In genomic region chr12:111438501-111438900, GRCh38 we compare ENCODE assay signal across 8 cellular contexts. TPM values are rescaled to one million over a fixed set of nuclear protein-coding genes. Genes with fewer than 3 reads are reported as not detected.
DNase-seq lines count a peak whose midpoint lies in the region; ATAC-seq and TF ChIP-seq lines count a peak whose summit lies in the region.

No MANE protein-coding gene starts in this region.

- H4K20me1 ChIP-seq in PC-9 (ENCODE audit: insufficient read depth) = peaks cover 10% of the 10 kb centered on the region

- CTCF ChIA-PET in HEK293 (lab: Yijun Ruan, JAX) (interaction anchor here (1.0 to 4.4 kb wide), 2 partner anchors 13 to 42 kb away, joined by 6 to 27 read pairs; no protein-coding TSS in a partner anchor), PC-9 (lab: Charles Lee) (interaction anchor here (1.0 kb wide), 1 partner anchor 41 kb away, joined by 3 read pairs; no protein-coding TSS in a partner anchor)

- DNase-seq in PC-9 = no peak
- DNase-seq in immature natural killer cell = peak; percentile 63 to 70 (median 66)
- peak; percentile 31 to 64 (median 60) for DNase-seq in stimulated activated naive CD4-positive, alpha-beta T cell (lab: John Stamatoyannopoulos, UW)
- DNase-seq in GM19240 (ENCODE audit: insufficient read length, low spot score) = no peak
- no peak for DNase-seq in NCI-H526 (lab: John Stamatoyannopoulos, UW)

- H3K27me3 Mint-ChIP-seq in activated naive CD4-positive, alpha-beta T cell treated with anti-CD3 and anti-CD28 coated beads, Interleukin-2, amount 50 U/mL, for 24 hours = no peaks in the 10 kb centered on the region
- peaks cover 23 to 48% (median 38%) of the 10 kb centered on the region in 3 donors for H3K27me3 Mint-ChIP-seq in immature natural killer cell (ENCODE audit: low read depth in 3 of 3)

- ATAC-seq in GM21717 (IDR thresholded peaks at IDR 0.05; ENCODE audit: unreplicated experiment) = no peak

- H3K9me3 ChIP-seq in HEK293 (ENCODE audit: control insufficient read depth, insufficient read depth, low read depth, low read length) (no peaks in the 10 kb centered on the region), PC-9 (ENCODE audit: insufficient read depth, low read depth) (no peaks in the 10 kb centered on the region)

- H3K36me3 ChIP-seq in HEK293 (ENCODE audit: control insufficient read depth in 2 of 2, insufficient read depth in 1 of 2, low read length in 2 of 2) (peaks cover 0 to 22% of the 10 kb centered on the region in 2 experiments; a peak in 2 of 3 replicates), PC-9 (ENCODE audit: low read depth) (no peaks in the 10 kb centered on the region; the same call in 1 of the 2 replicates)

- intact Hi-C loops in PC-9 (cut with micrococcal nuclease; ENCODE audit: unreplicated experiment) = no loop called here

- peaks cover 6% of the 10 kb centered on the region; the same call in 1 of the 2 replicates for H3K4me1 ChIP-seq in HEK293 (ENCODE audit: control insufficient read depth, insufficient read depth, low read length)
- H3K4me1 ChIP-seq in PC-9 (replicated peaks; ENCODE audit: insufficient read depth) = peaks cover 19% of the 10 kb centered on the region

- no peaks in the 10 kb centered on the region for H3K27me3 ChIP-seq in PC-9 (ENCODE audit: insufficient read depth, low read depth)

- H3K4me3 ChIP-seq in HEK293 (ENCODE audit: low read depth, low read length) (no peak overlapping the region), PC-9 (no peak overlapping the region)

- 0 out of 2 replicates have a peak, but pooled peaks cover 4% of the 10 kb centered on the region for H3K79me2 ChIP-seq in PC-9 (ENCODE audit: low read depth)

- H3K9me3 Mint-ChIP-seq in activated naive CD4-positive, alpha-beta T cell treated with anti-CD3 and anti-CD28 coated beads, Interleukin-2, amount 50 U/mL, for 24 hours = no peaks in the 10 kb centered on the region
- no peaks in the 10 kb centered on the region for H3K9me3 Mint-ChIP-seq in immature natural killer cell

- POLR2A ChIA-PET in HEK293 (lab: Yijun Ruan, JAX) (interaction anchor here (1.1 kb wide), 1 partner anchor 13 kb away, joined by 4 read pairs; no protein-coding TSS in a partner anchor), PC-9 (lab: Charles Lee; ENCODE audit: unreplicated experiment) (no interaction called here)

- H3K4me3 Mint-ChIP-seq in activated naive CD4-positive, alpha-beta T cell treated with anti-CD3 and anti-CD28 coated beads, Interleukin-2, amount 50 U/mL, for 24 hours = peak overlapping the region; percentile 61
- peak overlapping the region; percentile 73 to 86 (median 82) for H3K4me3 Mint-ChIP-seq in immature natural killer cell

- H3K4me1 Mint-ChIP-seq in activated naive CD4-positive, alpha-beta T cell treated with anti-CD3 and anti-CD28 coated beads, Interleukin-2, amount 50 U/mL, for 24 hours = peaks cover 97% of the 10 kb centered on the region
- H3K4me1 Mint-ChIP-seq in immature natural killer cell = peaks cover 98 to 99% of the 10 kb centered on the region in 2 donors

- H3K9me2 ChIP-seq in PC-9 (ENCODE audit: insufficient read depth) = no peaks in the 10 kb centered on the region

- peaks cover 40% of the 10 kb centered on the region; the same call in 1 of the 2 replicates for H3F3A ChIP-seq in PC-9 (ENCODE audit: insufficient read depth, low read depth)

- H3K27ac Mint-ChIP-seq in activated naive CD4-positive, alpha-beta T cell treated with anti-CD3 and anti-CD28 coated beads, Interleukin-2, amount 50 U/mL, for 24 hours = peak overlapping the region; percentile 85
- peak overlapping the region; percentile 98 to 100 (median 99) for H3K27ac Mint-ChIP-seq in immature natural killer cell

- no peak overlapping the region; the same call in 1 of the 2 replicates for H3K4me2 ChIP-seq in PC-9

- peaks cover 5% of the 10 kb centered on the region for H3K36me3 Mint-ChIP-seq in activated naive CD4-positive, alpha-beta T cell treated with anti-CD3 and anti-CD28 coated beads, Interleukin-2, amount 50 U/mL, for 24 hours
- peaks cover 4 to 8% (median 5%) of the 10 kb centered on the region in 3 donors for H3K36me3 Mint-ChIP-seq in immature natural killer cell

- BruUV-seq in PC-9 (replicated peaks; lab: Mats Ljungman, UMichigan) = no TSS peak

- H3K27ac ChIP-seq in HEK293 (ENCODE audit: extremely low read depth, low read depth, low read length) (no peak overlapping the region), PC-9 (peak overlapping the region; percentile 29; the same call in 1 of the 2 replicates)

- no peak overlapping the region for H2AFZ ChIP-seq in PC-9

- TF ChIP-seq CTCF in HEK293 (tag by site-specific recombination; IDR thresholded peaks at IDR 0.05) (no peak), PC-9 (conservative IDR thresholded peaks at IDR 0.05) (no peak)

TF ChIP-seq in HEK293, 187 proteins besides CTCF, POLR2A, EP300 and RAD21 (continues in another document):
- TF ChIP-seq ZFP3 (tag by site-specific recombination; IDR thresholded peaks at IDR 0.05; ENCODE audit: low read depth) = no peak
- TF ChIP-seq ZIC2 (tag by site-specific recombination; IDR thresholded peaks at IDR 0.05) = peak; percentile 22; the same call in 1 of the 2 replicates
- peak; percentile 46; the same call in 1 of the 2 replicates for TF ChIP-seq PATZ1 (tag by site-specific recombination; IDR thresholded peaks at IDR 0.05)
- no peak for TF ChIP-seq ZNF580 (tag by site-specific recombination; IDR thresholded peaks at IDR 0.05)
- peak; percentile 33; the same call in 1 of the 2 replicates for TF ChIP-seq GLIS1 (tag by site-specific recombination; IDR thresholded peaks at IDR 0.05)
- TF ChIP-seq ZBTB11 (tag by site-specific recombination; conservative IDR thresholded peaks at IDR 0.05; ENCODE audit: low read depth) = no peak
- no peak for TF ChIP-seq ZNF558 (tag by site-specific recombination; IDR thresholded peaks at IDR 0.05)
- no peak for TF ChIP-seq INSM2 (tag by site-specific recombination; IDR thresholded peaks at IDR 0.05)
- TF ChIP-seq ZNF600 (tag by site-specific recombination; IDR thresholded peaks at IDR 0.05) = 0 out of 2 replicates have a peak, but pooled peaks have one; percentile 21
- 0 out of 2 replicates have a peak, but pooled peaks have one; percentile 5 for TF ChIP-seq ZBTB17 (tag by site-specific recombination; IDR thresholded peaks at IDR 0.05)
- TF ChIP-seq ZNF660 (tag by site-specific recombination; IDR thresholded peaks at IDR 0.05) = peak; percentile 71; the same call in 1 of the 2 replicates
- TF ChIP-seq WT1 (tag by site-specific recombination; IDR thresholded peaks at IDR 0.05) = no peak
- TF ChIP-seq GLIS2 (tag by site-specific recombination; IDR thresholded peaks at IDR 0.05) = peak; percentile 45

RNA-seq across cellular contexts. Expression of gene SH2B3, which starts 32.8 kb away (rescaled TPM):
- total RNA-seq in PC-9 (2021) = 4.8 and 6.5 TPM in 2 replicates
- polyA plus RNA-seq in immature natural killer cell = 10 to 100 TPM in 1 of 3 donors, 1 to 10 TPM in 1, under 1 TPM in 1; 0.08 to 13.5 (median 5.3) TPM

Comparison
In these comparisons a context has a peak if more than half of its experiments do, and no peak if none do; other contexts are left out.
1. DNase-seq: peak in immature natural killer cell (3 of 3) and stimulated activated naive CD4-positive, alpha-beta T cell (6 of 6); none in PC-9 (0 of 2), GM19240 (single experiment) and NCI-H526 (0 of 2).